In the genomic region with DNA sequence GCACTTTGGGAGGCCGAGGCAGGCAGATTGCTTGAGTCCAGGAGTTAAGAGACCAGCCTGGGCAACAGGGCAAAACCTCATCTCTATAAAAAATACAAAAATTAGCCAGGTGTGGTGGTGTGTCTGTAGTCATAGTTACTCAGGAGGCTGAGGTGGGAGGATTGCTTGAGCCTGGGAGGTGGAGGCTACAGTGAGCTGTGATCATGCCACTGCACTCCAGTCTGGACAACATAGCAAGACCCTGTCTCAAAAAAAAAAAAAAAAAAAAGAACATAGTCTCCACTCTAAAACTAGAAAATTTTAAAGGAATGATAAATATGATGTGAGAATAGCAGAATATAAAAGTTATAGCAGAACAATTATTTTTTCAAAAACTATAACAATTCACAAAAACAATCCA, we compare ENCODE assay signal across 9 cellular contexts. TPM values are rescaled to one million over a fixed set of nuclear protein-coding genes. Genes with fewer than 3 reads are reported as not detected.
"Had no signal": no experiment of that assay in that cellular context is flagged by ENCODE, and none has a peak within 500 bp of the region (broad histone marks: within the 10 kb centered on the region; RNA-seq: fewer than 3 reads in every experiment).

No MANE protein-coding gene starts in this region.

RNA-seq across cellular contexts. Expression of a gene that starts 17.5 kb away (rescaled TPM):
- total RNA-seq: kidney epithelial cell, left ventricle myocardium superior, lower leg skin, myocyte had no signal
- polyA plus RNA-seq: heart right ventricle had no signal

RNA-seq across cellular contexts. Expression of a gene that starts 23.5 kb away (rescaled TPM):
- total RNA-seq: dermis microvascular lymphatic vessel endothelial cell, glomerular endothelial cell, lower leg skin, lung microvascular endothelial cell, myocyte had no signal
- polyA plus RNA-seq: keratinocyte had no signal
